In genomic region chr2:68912732-68913131, GRCh38 we compare ENCODE assay signal across 17 cellular contexts. TPM values are rescaled to one million over a fixed set of nuclear protein-coding genes. Genes with fewer than 3 reads are reported as not detected.
DNase-seq lines count a peak whose midpoint lies in the region; ATAC-seq and TF ChIP-seq lines count a peak whose summit lies in the region.
"Had no signal": no experiment of that assay in that cellular context is flagged by ENCODE, and none has a peak within 500 bp of the region (broad histone marks: within the 10 kb centered on the region; RNA-seq: fewer than 3 reads in every experiment).

No MANE protein-coding gene starts in this region.

- H3K4me1 Mint-ChIP-seq in endodermal cell: peaks cover 13% of the 10 kb centered on the region

- no peaks in the 10 kb centered on the region for H3K4me1 ChIP-seq in endodermal cell (ENCODE audit: control insufficient read depth, insufficient read depth, low read length)

- H3K36me3 Mint-ChIP-seq in endodermal cell (ENCODE audit: low read depth): no peaks in the 10 kb centered on the region

- no peak overlapping the region for H3K27ac ChIP-seq in endodermal cell (ENCODE audit: low read depth, low read length)
- H3K27ac ChIP-seq: adrenal gland, SK-N-MC had no signal

- H3K9me3 ChIP-seq in endodermal cell (ENCODE audit: control insufficient read depth, low read length): no peaks in the 10 kb centered on the region
- H3K9me3 ChIP-seq: adrenal gland had no signal

- no peaks in the 10 kb centered on the region for H3K9me3 Mint-ChIP-seq in endodermal cell

- WGBS in endodermal cell (ENCODE audit: insufficient coverage in 1 of 2, insufficient read length in 1 of 2), 2 experiments: 79 to 80% methylated on average over 2 of the region's 2 CpGs

- H3K27me3 Mint-ChIP-seq in endodermal cell (ENCODE audit: insufficient read depth): no peaks in the 10 kb centered on the region

- H3K9ac ChIP-seq in endodermal cell (ENCODE audit: extremely low read depth, low read length, poor library complexity, severe bottlenecking): no peak overlapping the region

- no peaks in the 10 kb centered on the region for H3K27me3 ChIP-seq in endodermal cell (ENCODE audit: control insufficient read depth, insufficient read depth, low read length, poor library complexity, severe bottlenecking)
- H3K27me3 ChIP-seq: adrenal gland had no signal

- H3K36me3 ChIP-seq in endodermal cell (ENCODE audit: control insufficient read depth, insufficient read depth, low read length): no peaks in the 10 kb centered on the region
- H3K36me3 ChIP-seq: adrenal gland had no signal

- TF ChIP-seq CTCF in endodermal cell (conservative IDR thresholded peaks at IDR 0.05): no peak

- H3K27ac Mint-ChIP-seq in endodermal cell: no peak overlapping the region

- peak; percentile 6 for DNase-seq in stimulated activated CD4-positive, alpha-beta T cell treated with anti-CD3 and anti-CD28 coated beads, Interleukin-12 subunit alpha, Interleukin-12 subunit beta, amount 100 ng/mL, for 4 hours
- no peak for DNase-seq in stimulated activated CD4-positive, alpha-beta T cell treated with anti-CD3 and anti-CD28 coated beads, Interleukin-2, amount 100 ng/mL, for 48 hours
- peak; percentile 18 for DNase-seq in SKM-1 (lab: John Stamatoyannopoulos, UW; ENCODE audit: unreplicated experiment)
- DNase-seq in activated effector memory CD4-positive, alpha-beta T cell treated with anti-CD3 and anti-CD28 coated beads, Interleukin-2, amount 50 U/mL, for 16 hours: peak; percentile 74
- DNase-seq in effector CD4-positive, alpha-beta T cell: no peak
- no peak for DNase-seq in endodermal cell
- DNase-seq in NCI-H2196 treated with DMSO at 0.1 percent for 48 hours (lab: John Stamatoyannopoulos, UW; ENCODE audit: unreplicated experiment): no peak
- DNase-seq: DMS153, HCEC 1CT, kidney, NCI-H2107 had no signal

- H3K4me3 Mint-ChIP-seq in endodermal cell: no peak overlapping the region

- ATAC-seq in HG02571 (IDR thresholded peaks at IDR 0.05; ENCODE audit: unreplicated experiment): no peak

- H3K4me3 ChIP-seq in endodermal cell (ENCODE audit: low read length): no peak overlapping the region
- H3K4me3 ChIP-seq: adrenal gland, SK-N-MC had no signal

RNA-seq across cellular contexts. Expression of gene GKN2, which starts 40.0 kb away (rescaled TPM):
- total RNA-seq in endodermal cell: not detected
- not detected for polyA plus RNA-seq in endodermal cell (2013, experiment 1 of 2)
- not detected for polyA plus RNA-seq in endodermal cell (2013, experiment 2 of 2)
- total RNA-seq: kidney, mononuclear cell, OCI-LY7, osteocyte had no signal

RNA-seq across cellular contexts. Expression of gene BMP10, which starts 41.5 kb away (rescaled TPM):
- total RNA-seq in endodermal cell: not detected
- polyA plus RNA-seq in endodermal cell (2013, experiment 1 of 2): 0.50 TPM
- polyA plus RNA-seq in endodermal cell (2013, experiment 2 of 2): 0.54 TPM
- total RNA-seq: adrenal gland, kidney, mononuclear cell, OCI-LY7, osteocyte had no signal
- polyA plus RNA-seq: adrenal gland had no signal

Comparison
In these comparisons a context has a peak if more than half of its experiments do, and no peak if none do; other contexts are left out.
1. DNase-seq: peak in stimulated activated CD4-positive, alpha-beta T cell treated with anti-CD3 and anti-CD28 coated beads, Interleukin-12 subunit alpha, Interleukin-12 subunit beta, amount 100 ng/mL, for 4 hours (single experiment), SKM-1 (single experiment) and activated effector memory CD4-positive, alpha-beta T cell treated with anti-CD3 and anti-CD28 coated beads, Interleukin-2, amount 50 U/mL, for 16 hours (single experiment); none in stimulated activated CD4-positive, alpha-beta T cell treated with anti-CD3 and anti-CD28 coated beads, Interleukin-2, amount 100 ng/mL, for 48 hours (0 of 2), effector CD4-positive, alpha-beta T cell (single experiment), endodermal cell (single experiment) and NCI-H2196 treated with DMSO at 0.1 percent for 48 hours (single experiment).